8 cellular contexts compared by ENCODE assay signal in genomic region chr16:27179500-27180072, GRCh38. TPM values are rescaled to one million over a fixed set of nuclear protein-coding genes. Genes with fewer than 3 reads are reported as not detected.
A peak's percentile ranks its signal among the peaks of the same experiment; 100 is the strongest.
DNase-seq lines count a peak whose midpoint lies in the region; ATAC-seq and TF ChIP-seq lines count a peak whose summit lies in the region.

No MANE protein-coding gene starts in this region.

- H3K9me3 ChIP-seq in psoas muscle (no peaks in the 10 kb centered on the region), aorta (ENCODE audit: control insufficient read depth, low read length) (peaks cover 2% of the 10 kb centered on the region)

- intact Hi-C loops in Right ventricle myocardium inferior (cut with DNase I) = loop anchor here (2.0 kb wide), 2 partner anchors 189 to 277 kb away; no protein-coding TSS in a partner anchor
- intact Hi-C loops in psoas muscle (cut with DNase I) = loop anchor here (1.0 to 5.0 kb wide), 5 partner anchors 53 to 278 kb away; no protein-coding TSS in a partner anchor
- intact Hi-C loops in aorta (cut with DNase I) = loop anchor here (1.0 to 10.0 kb wide), 4 partner anchors 189 to 278 kb away; no protein-coding TSS in a partner anchor

- TF ChIP-seq CTCF in AG09319 (IDR thresholded peaks at IDR 0.05; ENCODE audit: low read depth, low read length) (peak; percentile 84), psoas muscle (IDR thresholded peaks at IDR 0.05) (peak; percentile 94)

- H3K4me1 ChIP-seq in psoas muscle (no peaks in the 10 kb centered on the region), aorta (ENCODE audit: control insufficient read depth in 1 of 2, insufficient read depth in 2 of 2, low read length in 2 of 2) (no peaks in the 10 kb centered on the region)

- no peaks in the 10 kb centered on the region for H3K27me3 ChIP-seq in psoas muscle (ENCODE audit: insufficient read depth in 3 of 3, low read length in 2 of 3)
- H3K27me3 ChIP-seq in aorta (ENCODE audit: control insufficient read depth in 1 of 2, insufficient read depth in 2 of 2, low read length in 1 of 2) = peaks cover 0 to 2% of the 10 kb centered on the region in 2 donors

- H3K27ac ChIP-seq in psoas muscle (no peak overlapping the region), aorta (ENCODE audit: low read depth in 1 of 2, low read length in 2 of 2) (no peak overlapping the region)

- no peaks in the 10 kb centered on the region for H3K36me3 ChIP-seq in psoas muscle (ENCODE audit: insufficient read depth in 1 of 2, low read depth in 1 of 2)
- no peaks in the 10 kb centered on the region for H3K36me3 ChIP-seq in aorta (ENCODE audit: control insufficient read depth in 1 of 2, insufficient read depth in 2 of 2, low read length in 1 of 2)

- WGBS in psoas muscle, 3 donors = 16 to 22% (median 17%) methylated on average over 13 of the region's 13 CpGs
- 13 to 17% methylated on average over 13 of the region's 13 CpGs for WGBS in aorta, 2 donors

- DNase-seq in AG09319 (ENCODE audit: extremely low read depth, low read depth) (no peak), HT-29 (ENCODE audit: low spot score) (peak; percentile 73), SK-N-DZ (ENCODE audit: low spot score) (peak; percentile 57), Right ventricle myocardium inferior (ENCODE audit: missing footprints) (peak; percentile 93), psoas muscle (peak; percentile 84 to 91), aorta (peak; percentile 94)
- DNase-seq in activated naive CD4-positive, alpha-beta T cell treated with anti-CD3 and anti-CD28 coated beads, Interleukin-2, amount 50 U/mL, for 16 hours = peak; percentile 81

- no peak overlapping the region for H3K4me3 ChIP-seq in psoas muscle
- H3K4me3 ChIP-seq in aorta (ENCODE audit: low read length in 2 of 2) = no peak overlapping the region

- ATAC-seq in GM19025 (IDR thresholded peaks at IDR 0.05; ENCODE audit: low read depth, unreplicated experiment) (peak; percentile 51), Right ventricle myocardium inferior (peak; percentile 97), psoas muscle (peak; percentile 92 to 95 (median 94)), aorta (ENCODE audit: low FRiP score) (peak; percentile 96)

RNA-seq across cellular contexts. Expression of gene KDM8, which starts 23.7 kb away (rescaled TPM):
- 3.9 and 6.0 TPM in 2 replicates for total RNA-seq in HT-29 (2014; rRNA removed; shearing (Covaris generic))
- polyA plus RNA-seq in SK-N-DZ (2014; cell fraction: cytosol; rRNA removed) = 5.0 and 15.0 TPM in 2 replicates
- 3.5 and 4.6 TPM in 2 replicates for polyA plus RNA-seq in SK-N-DZ (2014; cell fraction: nucleus; rRNA removed)
- total RNA-seq in Right ventricle myocardium inferior (3.5 TPM), psoas muscle (1 to 10 TPM; 2.2 to 7.8 (median 4.6) TPM), aorta (1 to 10 TPM; 4.3 to 5.6 TPM)
- polyA plus RNA-seq in psoas muscle (1 to 10 TPM; 2.4 to 3.5 (median 3.0) TPM), aorta (1 to 10 TPM; 7.0 to 7.4 TPM)
